Comparison of ENCODE assay signal across 18 cellular contexts in the genomic region with DNA sequence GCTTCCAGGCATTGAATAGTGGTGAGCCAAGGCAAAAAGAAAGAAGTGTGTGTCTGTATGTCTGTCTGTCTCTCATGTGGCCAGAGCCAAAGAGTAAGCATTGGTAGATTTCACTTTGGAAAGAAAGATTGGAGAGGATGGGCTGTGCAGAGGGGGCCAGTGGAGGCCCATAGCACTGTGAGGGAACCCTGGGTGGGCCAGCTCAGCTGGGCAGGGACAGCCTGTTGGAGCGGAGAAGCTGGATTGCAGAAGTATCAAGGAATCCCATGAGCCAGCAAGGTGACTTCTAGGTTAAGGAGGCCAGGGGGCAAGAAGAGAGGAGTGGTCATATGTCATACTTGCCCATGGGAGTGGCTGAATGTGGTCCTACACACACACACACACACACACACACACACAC. TPM values are rescaled to one million over a fixed set of nuclear protein-coding genes. Genes with fewer than 3 reads are reported as not detected.
DNase-seq lines count a peak whose midpoint lies in the region; ATAC-seq and TF ChIP-seq lines count a peak whose summit lies in the region.
"Had no signal": no experiment of that assay in that cellular context is flagged by ENCODE, and none has a peak within 500 bp of the region (broad histone marks: within the 10 kb centered on the region; RNA-seq: fewer than 3 reads in every experiment).

No MANE protein-coding gene starts in this region.

- POLR2A ChIA-PET in WTC11 (lab: Charles Lee), result interaction anchor here (0.9 to 1.8 kb wide), 2 partner anchors 19 to 21 kb away, joined by 3 to 9 read pairs; no protein-coding TSS in a partner anchor

- TF ChIP-seq CTCF in WTC11 (IDR thresholded peaks at IDR 0.05), result no peak
- no peak for TF ChIP-seq CTCF in lower lobe of right lung (IDR thresholded peaks at IDR 0.05)
- no peak for TF ChIP-seq CTCF in suprapubic skin (IDR thresholded peaks at IDR 0.05)

- H3K36me3 Mint-ChIP-seq in WTC11, result no peaks in the 10 kb centered on the region
- H3K36me3 Mint-ChIP-seq in stimulated activated naive B cell treated with anti-CD40 and anti-IgM and Interleukin-4, amounts not matched to agents 10 μg/mL and 1 μg/mL and 100 μg/mL, for 72 hours, result no peaks in the 10 kb centered on the region

- peaks cover 90% of the 10 kb centered on the region for H3K27me3 Mint-ChIP-seq in WTC11 (ENCODE audit: low read depth)
- H3K27me3 Mint-ChIP-seq in stimulated activated naive B cell treated with anti-CD40 and anti-IgM and Interleukin-4, amounts not matched to agents 10 μg/mL and 1 μg/mL and 100 μg/mL, for 72 hours, result peaks cover 73 to 88% of the 10 kb centered on the region in 2 donors

- CTCF ChIA-PET in WTC11 (lab: Charles Lee), result interaction anchor here (0.7 to 6.2 kb wide), 8 partner anchors 9 to 217 kb away, joined by 3 to 51 read pairs (median 4); no protein-coding TSS in a partner anchor

- no peak overlapping the region for H3K4me3 ChIP-seq in lower lobe of right lung
- H3K4me3 ChIP-seq in suprapubic skin, result no peak overlapping the region
- H3K4me3 ChIP-seq in effector memory CD4-positive, alpha-beta T cell (ENCODE audit: insufficient read depth, low read depth, low read length, poor library complexity, severe bottlenecking), result no peak overlapping the region
- H3K4me3 ChIP-seq: SJCRH30 had no signal

- WGBS in suprapubic skin, result 95% methylated on average over 1 of the region's 1 CpG

- H3K9me3 ChIP-seq in lower lobe of right lung (no peaks in the 10 kb centered on the region), suprapubic skin (no peaks in the 10 kb centered on the region)
- H3K9me3 ChIP-seq in effector memory CD4-positive, alpha-beta T cell (ENCODE audit: control insufficient read depth, low read length), result no peaks in the 10 kb centered on the region
- H3K9me3 ChIP-seq: SJCRH30 had no signal

- peaks cover 58% of the 10 kb centered on the region for H3K27me3 ChIP-seq in lower lobe of right lung (ENCODE audit: low read depth)
- H3K27me3 ChIP-seq in suprapubic skin, result peaks cover 80% of the 10 kb centered on the region
- peaks cover 43% of the 10 kb centered on the region for H3K27me3 ChIP-seq in effector memory CD4-positive, alpha-beta T cell (replicated peaks; ENCODE audit: control insufficient read depth, insufficient read depth, low read length, poor library complexity, severe bottlenecking)
- H3K27me3 ChIP-seq: SJCRH30 had no signal

- no peaks in the 10 kb centered on the region for H3K9me3 Mint-ChIP-seq in WTC11
- no peaks in the 10 kb centered on the region for H3K9me3 Mint-ChIP-seq in stimulated activated naive B cell treated with anti-CD40 and anti-IgM and Interleukin-4, amounts not matched to agents 10 μg/mL and 1 μg/mL and 100 μg/mL, for 72 hours
- H3K9me3 Mint-ChIP-seq: T-helper 2 cell treated with Interferon-gamma antibody and Interleukin-4, amounts not matched to agents 5 μg/mL and 100 μg/mL, for 36 hours had no signal

- H3K4me1 ChIP-seq in lower lobe of right lung (peaks cover 37% of the 10 kb centered on the region), suprapubic skin (peaks cover 45% of the 10 kb centered on the region)
- peaks cover 26% of the 10 kb centered on the region for H3K4me1 ChIP-seq in effector memory CD4-positive, alpha-beta T cell (ENCODE audit: control insufficient read depth, insufficient read depth, low read length, poor library complexity, severe bottlenecking)
- H3K4me1 ChIP-seq: SJCRH30 had no signal

- H3K27ac ChIP-seq in lower lobe of right lung (no peak overlapping the region), suprapubic skin (no peak overlapping the region)
- no peak overlapping the region for H3K27ac ChIP-seq in effector memory CD4-positive, alpha-beta T cell (ENCODE audit: insufficient read depth, low read length, poor library complexity, severe bottlenecking)
- H3K27ac ChIP-seq: brain microvascular endothelial cell, SJCRH30 had no signal

- H3K36me3 ChIP-seq in lower lobe of right lung (no peaks in the 10 kb centered on the region), suprapubic skin (no peaks in the 10 kb centered on the region)
- H3K36me3 ChIP-seq in effector memory CD4-positive, alpha-beta T cell (ENCODE audit: control insufficient read depth, insufficient read depth, low read length), result no peaks in the 10 kb centered on the region
- H3K36me3 ChIP-seq: brain microvascular endothelial cell, SJCRH30 had no signal

- H3K4me1 Mint-ChIP-seq in WTC11, result peaks cover 14% of the 10 kb centered on the region
- H3K4me1 Mint-ChIP-seq in stimulated activated naive B cell treated with anti-CD40 and anti-IgM and Interleukin-4, amounts not matched to agents 10 μg/mL and 1 μg/mL and 100 μg/mL, for 72 hours, result peaks cover 13 to 41% of the 10 kb centered on the region in 2 donors

- no peak for ATAC-seq in WTC11
- no peak for ATAC-seq in lower lobe of right lung
- no peak for ATAC-seq in stimulated activated naive B cell treated with anti-CD40 and anti-IgM and Interleukin-4, amounts not matched to agents 10 μg/mL and 1 μg/mL and 100 μg/mL, for 72 hours (replicated peaks)
- ATAC-seq: esophagus mucosa had no signal

- no peak for TF ChIP-seq EP300 in suprapubic skin (IDR thresholded peaks at IDR 0.05)

- DNase-seq in activated effector memory CD4-positive, alpha-beta T cell treated with anti-CD3 and anti-CD28 coated beads, Interleukin-2, amount 50 U/mL, for 16 hours, result peak; percentile 42
- no peak for DNase-seq in activated effector memory CD4-positive, alpha-beta T cell treated with Interleukin-2 at 50 U/mL for 16 hours
- DNase-seq in WTC11 (ENCODE audit: low spot score), result peak; percentile 7
- peak; percentile 3 for DNase-seq in lower lobe of right lung
- DNase-seq in suprapubic skin (ENCODE audit: low spot score in 2 of 2), result peak; percentile 20 to 60
- no peak for DNase-seq in AG08395 (ENCODE audit: low spot score)
- no peak for DNase-seq in effector memory CD4-positive, alpha-beta T cell
- DNase-seq in stimulated activated naive B cell treated with anti-CD40 and anti-IgM and Interleukin-4, amounts not matched to agents 10 μg/mL and 1 μg/mL and 100 μg/mL, for 72 hours, result no peak
- DNase-seq: activated naive CD4-positive, alpha-beta T cell treated with Interleukin-2 at 50 U/mL for 16 hours; brain microvascular endothelial cell; DMS79; NCI-H1436 treated with DMSO at 0.1 percent for 48 hours; NCI-H774; SJCRH30; stimulated activated CD4-positive, alpha-beta T cell treated with anti-CD3 and anti-CD28 coated beads, Interleukin-2, amount 100 ng/mL, for 48 hours had no signal

- H3K27ac Mint-ChIP-seq in WTC11, result no peak overlapping the region
- no peak overlapping the region for H3K27ac Mint-ChIP-seq in stimulated activated naive B cell treated with anti-CD40 and anti-IgM and Interleukin-4, amounts not matched to agents 10 μg/mL and 1 μg/mL and 100 μg/mL, for 72 hours
- H3K27ac Mint-ChIP-seq: CD14-positive monocyte; T-helper 2 cell treated with Interferon-gamma antibody and Interleukin-4, amounts not matched to agents 5 μg/mL and 100 μg/mL, for 36 hours had no signal

- intact Hi-C loops in lower lobe of right lung (cut with DNase I), result no loop called here

- TF ChIP-seq POLR2A in suprapubic skin (IDR thresholded peaks at IDR 0.05), result no peak

- H3K4me3 Mint-ChIP-seq in WTC11, result peak overlapping the region; percentile 38
- H3K4me3 Mint-ChIP-seq in stimulated activated naive B cell treated with anti-CD40 and anti-IgM and Interleukin-4, amounts not matched to agents 10 μg/mL and 1 μg/mL and 100 μg/mL, for 72 hours, result no peak overlapping the region
- H3K4me3 Mint-ChIP-seq: T-helper 2 cell treated with Interferon-gamma antibody and Interleukin-4, amounts not matched to agents 5 μg/mL and 100 μg/mL, for 36 hours had no signal

TF ChIP-seq in WTC11, 78 proteins besides CTCF, POLR2A, EP300 and RAD21 (continues in another document):
- TF ChIP-seq ZSCAN18 (CRISPR knock-in tag; IDR thresholded peaks at IDR 0.05), result no peak
- no peak for TF ChIP-seq NR3C1 (CRISPR knock-in tag; conservative IDR thresholded peaks at IDR 0.05; ENCODE audit: low read depth)
- no peak for TF ChIP-seq ATF3 (CRISPR knock-in tag; conservative IDR thresholded peaks at IDR 0.05)
- TF ChIP-seq, protein P1, sequence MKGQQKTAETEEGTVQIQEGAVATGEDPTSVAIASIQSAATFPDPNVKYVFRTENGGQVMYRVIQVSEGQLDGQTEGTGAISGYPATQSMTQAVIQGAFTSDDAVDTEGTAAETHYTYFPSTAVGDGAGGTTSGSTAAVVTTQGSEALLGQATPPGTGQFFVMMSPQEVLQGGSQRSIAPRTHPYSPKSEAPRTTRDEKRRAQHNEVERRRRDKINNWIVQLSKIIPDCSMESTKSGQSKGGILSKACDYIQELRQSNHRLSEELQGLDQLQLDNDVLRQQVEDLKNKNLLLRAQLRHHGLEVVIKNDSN (CRISPR knock-in tag; IDR thresholded peaks at IDR 0.05), result no peak
- TF ChIP-seq USF2 (CRISPR knock-in tag; IDR thresholded peaks at IDR 0.05), result no peak

RNA-seq across cellular contexts. Expression of gene GRID1, which starts 1.5 kb away (rescaled TPM):
- total RNA-seq in WTC11 (2021) (0.21 to 0.50 TPM (median 0.37 TPM) in 3 replicates), lower lobe of right lung (2.5 TPM), suprapubic skin (1 to 10 TPM; 1.8 to 3.1 (median 2.4) TPM)
- total RNA-seq: SJCRH30 had no signal

Comparison
In these comparisons a context has a peak if more than half of its experiments do, and no peak if none do; other contexts are left out.
1. DNase-seq: peak in activated effector memory CD4-positive, alpha-beta T cell treated with anti-CD3 and anti-CD28 coated beads, Interleukin-2, amount 50 U/mL, for 16 hours (single experiment), WTC11 (single experiment), lower lobe of right lung (single experiment) and suprapubic skin (2 of 2); none in activated effector memory CD4-positive, alpha-beta T cell treated with Interleukin-2 at 50 U/mL for 16 hours (single experiment), AG08395 (single experiment), effector memory CD4-positive, alpha-beta T cell (0 of 3) and stimulated activated naive B cell treated with anti-CD40 and anti-IgM and Interleukin-4, amounts not matched to agents 10 μg/mL and 1 μg/mL and 100 μg/mL, for 72 hours (single experiment).